In the genomic region with DNA sequence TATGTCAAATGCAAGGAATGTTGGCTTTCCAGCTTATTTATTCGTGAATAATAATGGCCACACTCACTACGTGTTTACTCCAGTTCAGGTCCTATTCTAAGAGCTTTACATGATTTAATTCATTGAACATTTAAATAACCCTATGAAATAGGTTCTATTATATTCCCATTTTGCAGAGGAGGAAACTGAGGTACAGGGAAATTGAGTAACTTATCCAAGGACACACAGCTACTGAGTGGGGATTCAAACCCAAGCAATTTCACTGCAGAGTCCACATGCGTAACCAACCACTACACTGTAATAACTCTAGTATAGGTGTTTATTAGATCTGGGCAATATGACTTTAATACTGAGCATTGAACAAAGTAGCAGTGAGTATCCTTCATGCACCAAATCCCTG, we compare ENCODE assay signal across 9 cellular contexts. TPM values are rescaled to one million over a fixed set of nuclear protein-coding genes. Genes with fewer than 3 reads are reported as not detected.
"Had no signal": no experiment of that assay in that cellular context is flagged by ENCODE, and none has a peak within 500 bp of the region (broad histone marks: within the 10 kb centered on the region; RNA-seq: fewer than 3 reads in every experiment).

No MANE protein-coding gene starts in this region.

- H3K4me3 ChIP-seq: GM12878 had no signal

- ATAC-seq: GM12878 had no signal

- FAIRE-seq: G401.6, GM12878, GM12891, GM12892, GM18507, GM19239 had no signal

- DNase-seq: GDM1, GF-D8 had no signal

RNA-seq across cellular contexts. Expression of gene SLC13A3, which starts 12.3 kb away (rescaled TPM):
- total RNA-seq: G401 had no signal

RNA-seq across cellular contexts. Expression of gene SLC2A10, which starts 45.9 kb away (rescaled TPM):
- total RNA-seq: GM12878 had no signal
- polyA plus RNA-seq: GM12878 had no signal
